19 cellular contexts compared by ENCODE assay signal in the genomic region with DNA sequence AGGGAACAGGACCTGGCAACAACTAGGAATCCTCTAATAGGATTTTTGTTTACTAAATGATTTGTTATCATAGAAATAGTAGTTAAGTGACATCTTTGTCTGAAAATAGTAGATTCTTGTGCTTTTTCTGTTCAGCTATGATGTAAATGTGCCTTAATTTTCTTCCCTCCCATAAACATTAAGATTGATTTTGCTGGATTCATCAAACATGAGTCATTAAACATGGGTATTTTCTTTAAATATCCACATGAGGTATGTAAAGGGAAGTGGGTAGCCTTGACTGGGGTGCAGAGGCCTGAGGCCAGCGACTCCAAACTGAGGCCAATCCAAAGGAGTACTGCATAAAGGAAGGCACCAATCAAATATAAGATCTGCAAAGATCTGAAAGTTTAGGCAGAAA. TPM values are rescaled to one million over a fixed set of nuclear protein-coding genes. Genes with fewer than 3 reads are reported as not detected.
DNase-seq lines count a peak whose midpoint lies in the region; ATAC-seq and TF ChIP-seq lines count a peak whose summit lies in the region.
"Had no signal": no experiment of that assay in that cellular context is flagged by ENCODE, and none has a peak within 500 bp of the region (broad histone marks: within the 10 kb centered on the region; RNA-seq: fewer than 3 reads in every experiment).

No MANE protein-coding gene starts in this region.

- H3K4me1 ChIP-seq in Loucy (ENCODE audit: insufficient read depth, low read length, poor library complexity, severe bottlenecking) (peaks cover 35% of the 10 kb centered on the region), tibial artery (peaks cover 0 to 40% (median 26%) of the 10 kb centered on the region in 4 donors)

- peak overlapping the region; percentile 49 for H3K4me3 ChIP-seq in Loucy (ENCODE audit: low read length, poor library complexity, severe bottlenecking)
- no peak overlapping the region for H3K4me3 ChIP-seq in tibial artery
- H3K4me3 ChIP-seq: ovary, skin epidermis had no signal

- no peaks in the 10 kb centered on the region for H3K27me3 Mint-ChIP-seq in activated T-cell treated with anti-CD3 and anti-CD28 coated beads, Interleukin-2, amount 50 U/mL, for 24 hours
- H3K27me3 Mint-ChIP-seq in chondrocyte (ENCODE audit: low read depth) (no peaks in the 10 kb centered on the region), progenitor cell of endocrine pancreas (no peaks in the 10 kb centered on the region)

- no peak for ATAC-seq in GM19455 (IDR thresholded peaks at IDR 0.05; ENCODE audit: unreplicated experiment)
- ATAC-seq: activated CD4-positive, CD25-positive, alpha-beta regulatory T cell treated with anti-CD3 and anti-CD28 coated beads, Interleukin-2, amount 50 U/mL, for 24 hours; HCT116 had no signal

- no peak overlapping the region for H2AFZ ChIP-seq in Loucy (ENCODE audit: low read length)

- no peak for TF ChIP-seq CTCF in Loucy (conservative IDR thresholded peaks at IDR 0.05; ENCODE audit: low read length)
- TF ChIP-seq CTCF in chondrocyte (IDR thresholded peaks at IDR 0.05): no peak
- TF ChIP-seq CTCF in progenitor cell of endocrine pancreas (IDR thresholded peaks at IDR 0.05; ENCODE audit: unreplicated experiment): no peak
- TF ChIP-seq CTCF in tibial artery (IDR thresholded peaks at IDR 0.05): no peak

- no peaks in the 10 kb centered on the region for H3K9me3 Mint-ChIP-seq in activated T-cell treated with anti-CD3 and anti-CD28 coated beads, Interleukin-2, amount 50 U/mL, for 24 hours
- no peaks in the 10 kb centered on the region for H3K9me3 Mint-ChIP-seq in chondrocyte (ENCODE audit: low read depth)
- no peaks in the 10 kb centered on the region for H3K9me3 Mint-ChIP-seq in progenitor cell of endocrine pancreas (ENCODE audit: low read depth)

- no peak for DNase-seq in activated T-cell treated with anti-CD3 and anti-CD28 coated beads, Interleukin-2, amount 50 U/mL, for 24 hours
- DNase-seq in activated T-cell treated with anti-CD3 and anti-CD28 coated beads, Interleukin-2, amount 50 U/mL, for 48 hours: no peak
- DNase-seq in chondrocyte (ENCODE audit: low spot score) (no peak), progenitor cell of endocrine pancreas (ENCODE audit: low spot score, unreplicated experiment) (no peak), nucleus accumbens (lab: John Stamatoyannopoulos, UW) (no peak), tibial artery (no peak)
- DNase-seq: ACHN; amygdala; islet precursor cell; midbrain; MV-4-11; ovary; stimulated activated naive CD4-positive, alpha-beta T cell had no signal

- H3K79me2 ChIP-seq in Loucy (ENCODE audit: insufficient read depth, low read length): peaks cover 80% of the 10 kb centered on the region

- H3K36me3 Mint-ChIP-seq in activated T-cell treated with anti-CD3 and anti-CD28 coated beads, Interleukin-2, amount 50 U/mL, for 24 hours (ENCODE audit: low read depth): peaks cover 64% of the 10 kb centered on the region
- H3K36me3 Mint-ChIP-seq in chondrocyte (ENCODE audit: low read depth) (peaks cover 6% of the 10 kb centered on the region), progenitor cell of endocrine pancreas (ENCODE audit: insufficient read depth) (peaks cover 11% of the 10 kb centered on the region)

- H3K27me3 ChIP-seq in Loucy (ENCODE audit: insufficient read depth, low read length, poor library complexity, severe bottlenecking): peaks cover 4% of the 10 kb centered on the region
- no peaks in the 10 kb centered on the region for H3K27me3 ChIP-seq in tibial artery
- H3K27me3 ChIP-seq: ovary had no signal

- H3K36me3 ChIP-seq in Loucy (ENCODE audit: insufficient read depth, low read length) (peaks cover 9% of the 10 kb centered on the region; the same call in 1 of the 2 replicates), tibial artery (peaks cover 0 to 27% (median 4%) of the 10 kb centered on the region in 3 donors)
- H3K36me3 ChIP-seq: ovary had no signal

- peak overlapping the region; percentile 84 for H3K4me2 ChIP-seq in Loucy (ENCODE audit: low read depth, low read length, poor library complexity, severe bottlenecking)

- H3K9me3 ChIP-seq in Loucy (ENCODE audit: insufficient read depth, low read depth, low read length) (no peaks in the 10 kb centered on the region), tibial artery (no peaks in the 10 kb centered on the region)
- H3K9me3 ChIP-seq: ovary had no signal

- H3K27ac ChIP-seq in tibial artery: no peak overlapping the region
- H3K27ac ChIP-seq: ovary, RWPE1, skin epidermis had no signal

- intact Hi-C loops in tibial artery (cut with DNase I; ENCODE audit: low total_unique reads): loop anchor here (10.0 kb wide), 1 partner anchor 128 kb away; a partner anchor contains a TSS

- no peaks in the 10 kb centered on the region for H3F3A ChIP-seq in Loucy (ENCODE audit: low read depth)

- no peak overlapping the region for H3K4me3 Mint-ChIP-seq in activated T-cell treated with anti-CD3 and anti-CD28 coated beads, Interleukin-2, amount 50 U/mL, for 24 hours
- no peak overlapping the region for H3K4me3 Mint-ChIP-seq in chondrocyte (ENCODE audit: unreplicated experiment)
- no peak overlapping the region for H3K4me3 Mint-ChIP-seq in progenitor cell of endocrine pancreas (ENCODE audit: low read depth)

- H3K9me2 ChIP-seq in Loucy (replicated peaks; ENCODE audit: low read depth, low read length): no peaks in the 10 kb centered on the region

- peak overlapping the region; percentile 66 for H3K27ac Mint-ChIP-seq in activated T-cell treated with anti-CD3 and anti-CD28 coated beads, Interleukin-2, amount 50 U/mL, for 24 hours
- H3K27ac Mint-ChIP-seq in chondrocyte (ENCODE audit: unreplicated experiment): peak overlapping the region; percentile 66
- peak overlapping the region; percentile 77 for H3K27ac Mint-ChIP-seq in progenitor cell of endocrine pancreas

- peaks cover 60% of the 10 kb centered on the region for H3K4me1 Mint-ChIP-seq in activated T-cell treated with anti-CD3 and anti-CD28 coated beads, Interleukin-2, amount 50 U/mL, for 24 hours (ENCODE audit: low read depth)
- H3K4me1 Mint-ChIP-seq in chondrocyte (ENCODE audit: low read depth) (peaks cover 41% of the 10 kb centered on the region), progenitor cell of endocrine pancreas (ENCODE audit: low read depth) (peaks cover 14% of the 10 kb centered on the region)

- peaks cover 36% of the 10 kb centered on the region for H4K20me1 ChIP-seq in Loucy (ENCODE audit: insufficient read depth, low read length, poor library complexity, severe bottlenecking)

- peak overlapping the region; percentile 34 for H3K9ac ChIP-seq in Loucy (ENCODE audit: low read depth, low read length, poor library complexity, severe bottlenecking)

RNA-seq across cellular contexts. Expression of a gene that starts 3.7 kb away (rescaled TPM):
- total RNA-seq in chondrocyte: 6.9 to 9.5 TPM (median 7.1 TPM) in 3 replicates
- total RNA-seq in progenitor cell of endocrine pancreas: 15.3 and 15.6 TPM in 2 replicates

RNA-seq across cellular contexts. Expression of a gene that starts 10.1 kb away (rescaled TPM):
- total RNA-seq in chondrocyte: 11.5 to 12.1 TPM (median 12.1 TPM) in 3 replicates
- total RNA-seq in progenitor cell of endocrine pancreas: 28.0 and 29.7 TPM in 2 replicates

RNA-seq across cellular contexts. Expression of a gene that starts 26.4 kb away (rescaled TPM):
- 2.0 to 3.8 TPM (median 3.1 TPM) in 3 replicates for total RNA-seq in chondrocyte
- total RNA-seq in progenitor cell of endocrine pancreas: 9.9 and 12.1 TPM in 2 replicates
